Comparison of ENCODE assay signal across 30 cellular contexts in genomic region chrX:9647475-9647874, GRCh38.
DNase-seq lines count a peak whose midpoint lies in the region; ATAC-seq, FAIRE-seq and TF ChIP-seq lines count a peak whose summit lies in the region.
"Had no signal": no experiment of that assay in that cellular context is flagged by ENCODE, and none has a peak within 500 bp of the region (broad histone marks: within the 10 kb centered on the region; RNA-seq: fewer than 3 reads in every experiment).

No MANE protein-coding gene starts in this region.

- TF ChIP-seq RAD21 in K562 (CRISPR knock-in tag; conservative IDR thresholded peaks at IDR 0.05 in 1 of 2, IDR thresholded peaks at IDR 0.05 in 1 of 2), result no peak

- WGBS in K562 (ENCODE audit: insufficient coverage, low coverage, missing lambda C conversion rate), result 92% methylated on average over 7 of the region's 8 CpGs
- WGBS in sigmoid colon, 2 donors, result 78% methylated on average over 8 of the region's 8 CpGs
- WGBS in suprapubic skin, result 75% methylated on average over 8 of the region's 8 CpGs

- peaks cover 16% of the 10 kb centered on the region for H3K4me1 Mint-ChIP-seq in activated CD4-positive, alpha-beta memory T cell treated with anti-CD3 and anti-CD28 coated beads for 36 hours (ENCODE audit: low read depth)

- no peak for DNase-seq in K562 (ENCODE audit: extremely low read depth in 1 of 4, low spot score in 3 of 4)
- DNase-seq in left ventricle myocardium superior, result no peak
- DNase-seq in sigmoid colon, result no peak
- DNase-seq in activated CD4-positive, alpha-beta memory T cell treated with anti-CD3 and anti-CD28 coated beads for 36 hours, result no peak
- DNase-seq in suprapubic skin (ENCODE audit: low spot score in 2 of 2), result no peak
- DNase-seq: activated CD4-positive, alpha-beta memory T cell treated with anti-CD3 and anti-CD28 coated beads, Interleukin-2, amount 10 ng/mL, durations not matched to agents 7 days and 5 days; activated CD8-positive, alpha-beta memory T cell treated with anti-CD3 and anti-CD28 coated beads, Interleukin-2, amount 50 U/mL, for 4 hours; activated naive CD4-positive, alpha-beta T cell treated with anti-CD3 and anti-CD28 coated beads, Interleukin-2, amount 10 ng/mL, durations not matched to agents 7 days and 5 days; adrenal gland; DMS53; effector CD4-positive, alpha-beta T cell; KG1; naive thymus-derived CD8-positive, alpha-beta T cell; NCI-H1105; NCI-H187 treated with DMSO at 0.1 percent for 48 hours; NCI-H524 treated with DMSO at 0.1 percent for 48 hours; NK-92 treated with Interleukin-12 subunit alpha and Interleukin-12 subunit beta, amount 100 ng/mL, for 24 hours; small intestine; stimulated activated naive CD8-positive, alpha-beta T cell treated with anti-CD3 and anti-CD28 coated beads, Interleukin-15, Interleukin-2, amounts not matched to agents 100 U/mL and 50 U/mL, for 24 hours had no signal

- no peaks in the 10 kb centered on the region for H3K9me3 Mint-ChIP-seq in activated CD4-positive, alpha-beta memory T cell treated with anti-CD3 and anti-CD28 coated beads for 36 hours
- H3K9me3 Mint-ChIP-seq: activated CD4-positive, alpha-beta memory T cell treated with anti-CD3 and anti-CD28 coated beads, Interleukin-2, amount 10 ng/mL, durations not matched to agents 7 days and 5 days; activated naive CD4-positive, alpha-beta T cell treated with anti-CD3 and anti-CD28 coated beads, Interleukin-2, amount 10 ng/mL, durations not matched to agents 7 days and 5 days; activated T-helper 1 cell treated with anti-CD3 and anti-CD28 coated beads, Interleukin-12 subunit alpha, Interleukin-12 subunit beta, Interleukin-2, Interleukin-4 antibody, amounts not matched to agents 30 ng/mL and 10 ng/mL and 1 ng/mL, durations not matched to agents 14 hours and 24 hours and 36 hours; naive thymus-derived CD8-positive, alpha-beta T cell; T-helper 1 cell treated with Interleukin-12 subunit alpha and Interleukin-12 subunit beta and Interleukin-4 antibody, amounts not matched to agents 30 μg/mL and 1 μg/mL, for 36 hours had no signal

- H3K4me1 ChIP-seq in BLaER1 treated with 17β-estradiol and CSF1 and Interleukin-3, amounts not matched to agents 10 nM and 100 nM, result peaks cover 11 to 55% (median 43%) of the 10 kb centered on the region in 10 experiments; a peak in 19 of 20 replicates
- H3K4me1 ChIP-seq in K562 (replicated peaks in 1 of 2; ENCODE audit: control insufficient read depth in 2 of 2, insufficient read depth in 2 of 2, low read length in 2 of 2) (peaks cover 3 to 6% of the 10 kb centered on the region in 2 experiments; a peak in 2 of 5 replicates), sigmoid colon (peaks cover 0 to 30% (median 5%) of the 10 kb centered on the region in 4 donors), suprapubic skin (no peaks in the 10 kb centered on the region)
- H3K4me1 ChIP-seq: adrenal gland had no signal

- ATAC-seq in K562 (no peak), left ventricle myocardium superior (peak; percentile 40), HG03565 (IDR thresholded peaks at IDR 0.05; ENCODE audit: unreplicated experiment) (no peak)
- ATAC-seq: activated CD4-positive, CD25-positive, alpha-beta regulatory T cell treated with anti-CD3 and anti-CD28 coated beads, Interleukin-2, amount 50 U/mL, for 24 hours; naive thymus-derived CD8-positive, alpha-beta T cell; stimulated activated naive CD8-positive, alpha-beta T cell treated with anti-CD3 and anti-CD28 coated beads, Interleukin-15, Interleukin-2, amounts not matched to agents 100 U/mL and 50 U/mL, for 24 hours had no signal

- no peaks in the 10 kb centered on the region for H3K27me3 ChIP-seq in BLaER1 treated with 17β-estradiol and CSF1 and Interleukin-3, amounts not matched to agents 10 nM and 100 nM
- H3K27me3 ChIP-seq in K562 (ENCODE audit: control insufficient read depth in 2 of 2, insufficient read depth in 2 of 2, low read length in 2 of 2) (no peaks in the 10 kb centered on the region), sigmoid colon (no peaks in the 10 kb centered on the region), suprapubic skin (no peaks in the 10 kb centered on the region)

- H2AFZ ChIP-seq in K562 (ENCODE audit: low read depth, low read length), result no peak overlapping the region

- peaks cover 30 to 100% (median 82%) of the 10 kb centered on the region in 11 experiments; a peak in 19 of 22 replicates for H4K20me1 ChIP-seq in BLaER1 treated with 17β-estradiol and CSF1 and Interleukin-3, amounts not matched to agents 10 nM and 100 nM
- peaks cover 3% of the 10 kb centered on the region; the same call in 1 of the 2 replicates for H4K20me1 ChIP-seq in K562 (replicated peaks; ENCODE audit: control insufficient read depth, insufficient read depth, low read length)

- CTCF ChIA-PET in K562 (lab: Yijun Ruan, JAX; ENCODE audit: low intra/inter-chr PET ratio), result interaction anchor here (1.3 kb wide), 1 partner anchor 472 kb away, joined by 5 read pairs; no protein-coding TSS in a partner anchor
- CTCF ChIA-PET in activated CD4-positive, alpha-beta memory T cell treated with anti-CD3 and anti-CD28 coated beads for 36 hours (lab: Charles Lee), result no interaction called here

- H3K27ac ChIP-seq in BLaER1 treated with 17β-estradiol and CSF1 and Interleukin-3, amounts not matched to agents 10 nM and 100 nM, result no peak overlapping the region
- H3K27ac ChIP-seq in K562 (ENCODE audit: extremely low read depth, low read depth, low read length), result no peak overlapping the region
- H3K27ac ChIP-seq in sigmoid colon, result peak overlapping the region; percentile 59 to 75 (median 70)
- no peak overlapping the region for H3K27ac ChIP-seq in suprapubic skin
- H3K27ac ChIP-seq: adrenal gland, SK-N-MC had no signal

- H3K4me3 ChIP-seq in BLaER1 treated with 17β-estradiol and CSF1 and Interleukin-3, amounts not matched to agents 10 nM and 100 nM, result no peak overlapping the region
- no peak overlapping the region for H3K4me3 ChIP-seq in K562
- H3K4me3 ChIP-seq in sigmoid colon, result no peak overlapping the region
- H3K4me3 ChIP-seq in suprapubic skin, result no peak overlapping the region
- H3K4me3 ChIP-seq: adrenal gland, SK-N-MC had no signal

- POLR2A ChIA-PET in K562 (lab: Yijun Ruan, JAX), result interaction anchor here (0.9 to 1.6 kb wide), 2 partner anchors 8 to 12 kb away, joined by 3 to 4 read pairs; no protein-coding TSS in a partner anchor
- POLR2A ChIA-PET in activated CD4-positive, alpha-beta memory T cell treated with anti-CD3 and anti-CD28 coated beads for 36 hours (lab: Charles Lee), result no interaction called here

- no TSS peak for BruUV-seq in K562 (replicated peaks; lab: Mats Ljungman, UMichigan)

- H3K79me2 ChIP-seq in K562 (ENCODE audit: control insufficient read depth, insufficient read depth, low read length), result peaks cover 2% of the 10 kb centered on the region; the same call in 1 of the 3 replicates

- TF ChIP-seq CTCF in K562 (IDR thresholded peaks at IDR 0.05 in 2 of 3, conservative IDR thresholded peaks at IDR 0.05 in 1 of 3; ENCODE audit: insufficient read depth in 2 of 3, low read depth in 1 of 3, low read length in 3 of 3), result no peak
- no peak for TF ChIP-seq CTCF in sigmoid colon (IDR thresholded peaks at IDR 0.05)
- TF ChIP-seq CTCF in suprapubic skin (IDR thresholded peaks at IDR 0.05), result no peak

- TF ChIP-seq EP300 in K562 (IDR thresholded peaks at IDR 0.05; ENCODE audit: low read length) (no peak), sigmoid colon (IDR thresholded peaks at IDR 0.05) (no peak), suprapubic skin (IDR thresholded peaks at IDR 0.05) (no peak)

- in situ Hi-C loops in K562 (cut with MboI), result no loop called here

- no peak overlapping the region for H3K4me3 Mint-ChIP-seq in activated CD4-positive, alpha-beta memory T cell treated with anti-CD3 and anti-CD28 coated beads for 36 hours
- H3K4me3 Mint-ChIP-seq: activated CD4-positive, alpha-beta memory T cell treated with anti-CD3 and anti-CD28 coated beads, Interleukin-2, amount 10 ng/mL, durations not matched to agents 7 days and 5 days; activated naive CD4-positive, alpha-beta T cell treated with anti-CD3 and anti-CD28 coated beads, Interleukin-2, amount 10 ng/mL, durations not matched to agents 7 days and 5 days; activated T-helper 1 cell treated with anti-CD3 and anti-CD28 coated beads, Interleukin-12 subunit alpha, Interleukin-12 subunit beta, Interleukin-2, Interleukin-4 antibody, amounts not matched to agents 30 ng/mL and 10 ng/mL and 1 ng/mL, durations not matched to agents 14 hours and 24 hours and 36 hours; mesothelial cell of epicardium; naive thymus-derived CD8-positive, alpha-beta T cell; T-helper 1 cell treated with Interleukin-12 subunit alpha and Interleukin-12 subunit beta and Interleukin-4 antibody, amounts not matched to agents 30 μg/mL and 1 μg/mL, for 36 hours had no signal

- H3K9me3 ChIP-seq in BLaER1 treated with 17β-estradiol and CSF1 and Interleukin-3, amounts not matched to agents 10 nM and 100 nM (replicated peaks in 1 of 11), result no peaks in the 10 kb centered on the region
- H3K9me3 ChIP-seq in K562 (replicated peaks; ENCODE audit: control insufficient read depth, insufficient read depth, low read depth, low read length) (no peaks in the 10 kb centered on the region), sigmoid colon (no peaks in the 10 kb centered on the region), suprapubic skin (no peaks in the 10 kb centered on the region)
- H3K9me3 ChIP-seq: adrenal gland had no signal

- H3K36me3 Mint-ChIP-seq in activated CD4-positive, alpha-beta memory T cell treated with anti-CD3 and anti-CD28 coated beads for 36 hours, result no peaks in the 10 kb centered on the region
- H3K36me3 Mint-ChIP-seq: mesothelial cell of epicardium had no signal

- no peaks in the 10 kb centered on the region for H3K27me3 Mint-ChIP-seq in activated CD4-positive, alpha-beta memory T cell treated with anti-CD3 and anti-CD28 coated beads for 36 hours
- H3K27me3 Mint-ChIP-seq: activated CD4-positive, alpha-beta memory T cell treated with anti-CD3 and anti-CD28 coated beads, Interleukin-2, amount 10 ng/mL, durations not matched to agents 7 days and 5 days; activated naive CD4-positive, alpha-beta T cell treated with anti-CD3 and anti-CD28 coated beads, Interleukin-2, amount 10 ng/mL, durations not matched to agents 7 days and 5 days; naive thymus-derived CD8-positive, alpha-beta T cell had no signal

- intact Hi-C loops in K562 (cut with micrococcal nuclease) (loop anchor here (10.0 kb wide), 1 partner anchor 183 kb away; the partner anchor contains the start of gene TBL1X), left ventricle myocardium superior (cut with micrococcal nuclease) (no loop called here), sigmoid colon (cut with DNase I) (loop anchor here (10.0 kb wide), 1 partner anchor 113 kb away; no protein-coding TSS in a partner anchor)
- intact Hi-C loops in activated CD4-positive, alpha-beta memory T cell treated with anti-CD3 and anti-CD28 coated beads for 36 hours (cut with micrococcal nuclease), result no loop called here

- H3K4me2 ChIP-seq in BLaER1 treated with 17β-estradiol and CSF1 and Interleukin-3, amounts not matched to agents 10 nM and 100 nM, result peak overlapping the region in 7 of 11 experiments; percentile 8 to 71 (median 51); a peak in 12 of 22 replicates
- H3K4me2 ChIP-seq in K562 (ENCODE audit: insufficient read depth, low read length), result no peak overlapping the region

- H3K27ac Mint-ChIP-seq in activated CD4-positive, alpha-beta memory T cell treated with anti-CD3 and anti-CD28 coated beads for 36 hours, result no peak overlapping the region
- H3K27ac Mint-ChIP-seq: activated CD4-positive, alpha-beta memory T cell treated with anti-CD3 and anti-CD28 coated beads, Interleukin-2, amount 10 ng/mL, durations not matched to agents 7 days and 5 days; activated T-helper 1 cell treated with anti-CD3 and anti-CD28 coated beads, Interleukin-12 subunit alpha, Interleukin-12 subunit beta, Interleukin-2, Interleukin-4 antibody, amounts not matched to agents 30 ng/mL and 10 ng/mL and 1 ng/mL, durations not matched to agents 14 hours and 24 hours and 36 hours; mesothelial cell of epicardium; T-helper 1 cell treated with Interleukin-12 subunit alpha and Interleukin-12 subunit beta and Interleukin-4 antibody, amounts not matched to agents 30 μg/mL and 1 μg/mL, for 36 hours had no signal

- H3K36me3 ChIP-seq in BLaER1 treated with 17β-estradiol and CSF1 and Interleukin-3, amounts not matched to agents 10 nM and 100 nM, result peaks cover 0 to 18% (median 0%) of the 10 kb centered on the region in 11 experiments; a peak in 2 of 22 replicates
- H3K36me3 ChIP-seq in K562 (ENCODE audit: control insufficient read depth, insufficient read depth, low read length) (no peaks in the 10 kb centered on the region), sigmoid colon (no peaks in the 10 kb centered on the region), suprapubic skin (no peaks in the 10 kb centered on the region)
- H3K36me3 ChIP-seq: adrenal gland had no signal

- TF ChIP-seq POLR2A in K562 (conservative IDR thresholded peaks at IDR 0.05) (no peak), sigmoid colon (IDR thresholded peaks at IDR 0.05) (no peak), suprapubic skin (IDR thresholded peaks at IDR 0.05) (no peak)

- H3K9ac ChIP-seq in BLaER1 treated with 17β-estradiol and CSF1 and Interleukin-3, amounts not matched to agents 10 nM and 100 nM, result no peak overlapping the region
- no peak overlapping the region for H3K9ac ChIP-seq in K562 (ENCODE audit: insufficient read depth in 1 of 2, low read depth in 2 of 2, low read length in 2 of 2)

- H3K9me1 ChIP-seq in K562 (ENCODE audit: control insufficient read depth, insufficient read depth, low read length), result no peaks in the 10 kb centered on the region

- no peak for FAIRE-seq in K562 (lab: Jason Lieb, UNC)
- FAIRE-seq: colon, GM12892, H54, small intestine, TTC549 had no signal

Comparison
In these comparisons a context has a peak if more than half of its experiments do, and no peak if none do; other contexts are left out.
1. H3K27ac ChIP-seq: peak in sigmoid colon (4 of 4); none in BLaER1 treated with 17β-estradiol and CSF1 and Interleukin-3, amounts not matched to agents 10 nM and 100 nM (0 of 11), K562 (single experiment) and suprapubic skin (single experiment).
2. intact Hi-C loops: an anchor here in K562 (10.0 kb wide) and sigmoid colon (10.0 kb wide); none called in left ventricle myocardium superior and activated CD4-positive, alpha-beta memory T cell treated with anti-CD3 and anti-CD28 coated beads for 36 hours.